Comparison of ENCODE assay signal across 2 cellular contexts in the genomic region with DNA sequence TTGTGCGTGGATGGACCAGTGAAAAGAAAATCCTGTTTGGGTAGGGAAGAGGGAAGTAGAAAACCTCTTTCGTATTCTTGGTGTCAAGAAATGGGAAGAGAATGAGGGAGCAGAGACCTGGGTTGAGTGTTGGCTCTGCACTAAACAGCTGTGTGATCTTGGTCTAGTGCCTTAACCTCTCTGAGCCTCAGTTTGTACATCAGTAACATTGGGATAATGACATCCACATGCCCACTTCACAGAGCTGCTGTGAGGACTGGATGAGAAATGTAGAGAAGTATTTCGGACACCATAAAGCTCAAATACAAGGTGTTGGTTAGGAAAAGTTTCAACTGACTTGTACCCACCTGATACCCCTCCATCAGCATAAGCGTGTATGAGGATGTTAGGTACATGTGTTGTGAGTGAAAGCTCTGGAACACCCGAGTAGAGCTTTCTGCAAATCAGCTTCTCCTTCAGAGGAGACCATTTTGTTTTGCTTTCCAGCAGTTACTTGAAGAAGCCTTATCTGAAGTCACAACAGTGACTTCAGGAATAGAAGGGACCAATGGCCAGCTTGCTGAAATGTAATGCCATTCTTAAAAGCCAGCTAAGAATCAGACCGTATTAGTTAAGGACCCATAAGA.
A peak's percentile ranks its signal among the peaks of the same experiment; 100 is the strongest.
TF ChIP-seq lines count a peak whose summit lies in the region.

No MANE protein-coding gene starts in this region.

TF ChIP-seq in H1, 55 proteins besides CTCF, POLR2A, EP300 and RAD21:
- TF ChIP-seq KDM1A (IDR thresholded peaks at IDR 0.05; ENCODE audit: borderline replicate concordance, low read length) (peak; percentile 48; the same call in 1 of the 2 replicates), CBX8 (IDR thresholded peaks at IDR 0.05; ENCODE audit: borderline replicate concordance, low read depth, low read length) (no peak)

TF ChIP-seq in GM23338, 12 proteins besides CTCF, POLR2A, EP300 and RAD21:
- TF ChIP-seq STAT1 (IDR thresholded peaks at IDR 0.05; ENCODE audit: unreplicated experiment), result no peak
- TF ChIP-seq CREB1 (CRISPR knock-in tag; IDR thresholded peaks at IDR 0.05; ENCODE audit: low read depth), result no peak
- no peak for TF ChIP-seq NANOG (IDR thresholded peaks at IDR 0.05; ENCODE audit: borderline replicate concordance)
- TF ChIP-seq, protein P1, sequence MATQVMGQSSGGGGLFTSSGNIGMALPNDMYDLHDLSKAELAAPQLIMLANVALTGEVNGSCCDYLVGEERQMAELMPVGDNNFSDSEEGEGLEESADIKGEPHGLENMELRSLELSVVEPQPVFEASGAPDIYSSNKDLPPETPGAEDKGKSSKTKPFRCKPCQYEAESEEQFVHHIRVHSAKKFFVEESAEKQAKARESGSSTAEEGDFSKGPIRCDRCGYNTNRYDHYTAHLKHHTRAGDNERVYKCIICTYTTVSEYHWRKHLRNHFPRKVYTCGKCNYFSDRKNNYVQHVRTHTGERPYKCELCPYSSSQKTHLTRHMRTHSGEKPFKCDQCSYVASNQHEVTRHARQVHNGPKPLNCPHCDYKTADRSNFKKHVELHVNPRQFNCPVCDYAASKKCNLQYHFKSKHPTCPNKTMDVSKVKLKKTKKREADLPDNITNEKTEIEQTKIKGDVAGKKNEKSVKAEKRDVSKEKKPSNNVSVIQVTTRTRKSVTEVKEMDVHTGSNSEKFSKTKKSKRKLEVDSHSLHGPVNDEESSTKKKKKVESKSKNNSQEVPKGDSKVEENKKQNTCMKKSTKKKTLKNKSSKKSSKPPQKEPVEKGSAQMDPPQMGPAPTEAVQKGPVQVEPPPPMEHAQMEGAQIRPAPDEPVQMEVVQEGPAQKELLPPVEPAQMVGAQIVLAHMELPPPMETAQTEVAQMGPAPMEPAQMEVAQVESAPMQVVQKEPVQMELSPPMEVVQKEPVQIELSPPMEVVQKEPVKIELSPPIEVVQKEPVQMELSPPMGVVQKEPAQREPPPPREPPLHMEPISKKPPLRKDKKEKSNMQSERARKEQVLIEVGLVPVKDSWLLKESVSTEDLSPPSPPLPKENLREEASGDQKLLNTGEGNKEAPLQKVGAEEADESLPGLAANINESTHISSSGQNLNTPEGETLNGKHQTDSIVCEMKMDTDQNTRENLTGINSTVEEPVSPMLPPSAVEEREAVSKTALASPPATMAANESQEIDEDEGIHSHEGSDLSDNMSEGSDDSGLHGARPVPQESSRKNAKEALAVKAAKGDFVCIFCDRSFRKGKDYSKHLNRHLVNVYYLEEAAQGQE (IDR thresholded peaks at IDR 0.05; ENCODE audit: unreplicated experiment), result no peak
- no peak for TF ChIP-seq ZNF114 (CRISPR knock-in tag; IDR thresholded peaks at IDR 0.05)
- TF ChIP-seq, protein P2, sequence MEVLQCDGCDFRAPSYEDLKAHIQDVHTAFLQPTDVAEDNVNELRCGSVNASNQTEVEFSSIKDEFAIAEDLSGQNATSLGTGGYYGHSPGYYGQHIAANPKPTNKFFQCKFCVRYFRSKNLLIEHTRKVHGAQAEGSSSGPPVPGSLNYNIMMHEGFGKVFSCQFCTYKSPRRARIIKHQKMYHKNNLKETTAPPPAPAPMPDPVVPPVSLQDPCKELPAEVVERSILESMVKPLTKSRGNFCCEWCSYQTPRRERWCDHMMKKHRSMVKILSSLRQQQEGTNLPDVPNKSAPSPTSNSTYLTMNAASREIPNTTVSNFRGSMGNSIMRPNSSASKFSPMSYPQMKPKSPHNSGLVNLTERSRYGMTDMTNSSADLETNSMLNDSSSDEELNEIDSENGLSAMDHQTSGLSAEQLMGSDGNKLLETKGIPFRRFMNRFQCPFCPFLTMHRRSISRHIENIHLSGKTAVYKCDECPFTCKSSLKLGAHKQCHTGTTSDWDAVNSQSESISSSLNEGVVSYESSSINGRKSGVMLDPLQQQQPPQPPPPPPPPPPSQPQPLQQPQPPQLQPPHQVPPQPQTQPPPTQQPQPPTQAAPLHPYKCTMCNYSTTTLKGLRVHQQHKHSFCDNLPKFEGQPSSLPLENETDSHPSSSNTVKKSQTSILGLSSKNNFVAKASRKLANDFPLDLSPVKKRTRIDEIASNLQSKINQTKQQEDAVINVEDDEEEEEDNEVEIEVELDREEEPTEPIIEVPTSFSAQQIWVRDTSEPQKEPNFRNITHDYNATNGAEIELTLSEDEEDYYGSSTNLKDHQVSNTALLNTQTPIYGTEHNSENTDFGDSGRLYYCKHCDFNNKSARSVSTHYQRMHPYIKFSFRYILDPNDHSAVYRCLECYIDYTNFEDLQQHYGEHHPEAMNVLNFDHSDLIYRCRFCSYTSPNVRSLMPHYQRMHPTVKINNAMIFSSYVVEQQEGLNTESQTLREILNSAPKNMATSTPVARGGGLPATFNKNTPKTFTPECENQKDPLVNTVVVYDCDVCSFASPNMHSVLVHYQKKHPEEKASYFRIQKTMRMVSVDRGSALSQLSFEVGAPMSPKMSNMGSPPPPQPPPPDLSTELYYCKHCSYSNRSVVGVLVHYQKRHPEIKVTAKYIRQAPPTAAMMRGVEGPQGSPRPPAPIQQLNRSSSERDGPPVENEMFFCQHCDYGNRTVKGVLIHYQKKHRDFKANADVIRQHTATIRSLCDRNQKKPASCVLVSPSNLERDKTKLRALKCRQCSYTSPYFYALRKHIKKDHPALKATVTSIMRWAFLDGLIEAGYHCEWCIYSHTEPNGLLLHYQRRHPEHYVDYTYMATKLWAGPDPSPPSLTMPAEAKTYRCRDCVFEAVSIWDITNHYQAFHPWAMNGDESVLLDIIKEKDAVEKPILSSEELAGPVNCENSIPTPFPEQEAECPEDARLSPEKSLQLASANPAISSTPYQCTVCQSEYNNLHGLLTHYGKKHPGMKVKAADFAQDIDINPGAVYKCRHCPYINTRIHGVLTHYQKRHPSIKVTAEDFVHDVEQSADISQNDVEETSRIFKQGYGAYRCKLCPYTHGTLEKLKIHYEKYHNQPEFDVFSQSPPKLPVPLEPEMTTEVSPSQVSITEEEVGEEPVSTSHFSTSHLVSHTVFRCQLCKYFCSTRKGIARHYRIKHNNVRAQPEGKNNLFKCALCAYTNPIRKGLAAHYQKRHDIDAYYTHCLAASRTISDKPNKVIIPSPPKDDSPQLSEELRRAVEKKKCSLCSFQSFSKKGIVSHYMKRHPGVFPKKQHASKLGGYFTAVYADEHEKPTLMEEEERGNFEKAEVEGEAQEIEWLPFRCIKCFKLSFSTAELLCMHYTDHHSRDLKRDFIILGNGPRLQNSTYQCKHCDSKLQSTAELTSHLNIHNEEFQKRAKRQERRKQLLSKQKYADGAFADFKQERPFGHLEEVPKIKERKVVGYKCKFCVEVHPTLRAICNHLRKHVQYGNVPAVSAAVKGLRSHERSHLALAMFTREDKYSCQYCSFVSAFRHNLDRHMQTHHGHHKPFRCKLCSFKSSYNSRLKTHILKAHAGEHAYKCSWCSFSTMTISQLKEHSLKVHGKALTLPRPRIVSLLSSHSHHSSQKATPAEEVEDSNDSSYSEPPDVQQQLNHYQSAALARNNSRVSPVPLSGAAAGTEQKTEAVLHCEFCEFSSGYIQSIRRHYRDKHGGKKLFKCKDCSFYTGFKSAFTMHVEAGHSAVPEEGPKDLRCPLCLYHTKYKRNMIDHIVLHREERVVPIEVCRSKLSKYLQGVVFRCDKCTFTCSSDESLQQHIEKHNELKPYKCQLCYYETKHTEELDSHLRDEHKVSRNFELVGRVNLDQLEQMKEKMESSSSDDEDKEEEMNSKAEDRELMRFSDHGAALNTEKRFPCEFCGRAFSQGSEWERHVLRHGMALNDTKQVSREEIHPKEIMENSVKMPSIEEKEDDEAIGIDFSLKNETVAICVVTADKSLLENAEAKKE (CRISPR knock-in tag; IDR thresholded peaks at IDR 0.05), result no peak
- TF ChIP-seq JUNB (IDR thresholded peaks at IDR 0.05; ENCODE audit: unreplicated experiment), result no peak
- TF ChIP-seq POLR2AphosphoS5 (IDR thresholded peaks at IDR 0.05; ENCODE audit: low read depth), result no peak
- TF ChIP-seq, protein P3, sequence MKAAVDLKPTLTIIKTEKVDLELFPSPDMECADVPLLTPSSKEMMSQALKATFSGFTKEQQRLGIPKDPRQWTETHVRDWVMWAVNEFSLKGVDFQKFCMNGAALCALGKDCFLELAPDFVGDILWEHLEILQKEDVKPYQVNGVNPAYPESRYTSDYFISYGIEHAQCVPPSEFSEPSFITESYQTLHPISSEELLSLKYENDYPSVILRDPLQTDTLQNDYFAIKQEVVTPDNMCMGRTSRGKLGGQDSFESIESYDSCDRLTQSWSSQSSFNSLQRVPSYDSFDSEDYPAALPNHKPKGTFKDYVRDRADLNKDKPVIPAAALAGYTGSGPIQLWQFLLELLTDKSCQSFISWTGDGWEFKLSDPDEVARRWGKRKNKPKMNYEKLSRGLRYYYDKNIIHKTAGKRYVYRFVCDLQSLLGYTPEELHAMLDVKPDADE (IDR thresholded peaks at IDR 0.05), result no peak
- no peak for TF ChIP-seq EZH2phosphoT487 (IDR thresholded peaks at IDR 0.05; ENCODE audit: unreplicated experiment)
- no peak for TF ChIP-seq ZNF331 (CRISPR knock-in tag; IDR thresholded peaks at IDR 0.05; ENCODE audit: low read depth)
- TF ChIP-seq EZH2 (IDR thresholded peaks at IDR 0.05; ENCODE audit: low read depth, unreplicated experiment), result no peak
